In the genomic region with DNA sequence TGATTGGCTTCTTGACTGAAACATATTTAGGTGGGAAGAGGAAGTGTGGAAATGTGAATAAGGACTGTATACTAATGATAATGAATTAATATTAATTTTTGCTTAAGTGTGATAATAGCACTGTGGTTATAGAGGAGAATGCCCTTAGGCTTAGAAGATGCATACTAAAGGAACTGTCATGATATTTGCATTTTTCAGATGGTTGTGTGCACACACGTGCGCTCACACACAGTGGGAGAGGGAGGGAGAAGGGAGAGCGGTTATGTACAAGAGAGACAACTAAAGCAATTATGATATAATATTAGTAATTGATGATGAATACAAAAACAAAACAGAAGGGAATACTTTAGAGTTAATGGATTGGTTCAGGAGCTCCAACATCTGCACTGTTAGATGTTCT, we compare ENCODE assay signal across 1 cellular context.
TF ChIP-seq lines count a peak whose summit lies in the region.

No MANE protein-coding gene starts in this region.

TF ChIP-seq in K562, 482 proteins besides CTCF, POLR2A, EP300 and RAD21 (continued from another document):
- TF ChIP-seq ID3 (CRISPR knock-in tag; IDR thresholded peaks at IDR 0.05) (no peak), ID3 (tag; IDR thresholded peaks at IDR 0.05) (no peak), SMAD1 (IDR thresholded peaks at IDR 0.05; ENCODE audit: low read depth, low read length, partially characterized antibody) (no peak), ARID1B (IDR thresholded peaks at IDR 0.05) (no peak), ZC3H11A (IDR thresholded peaks at IDR 0.05; ENCODE audit: low read depth, low read length) (no peak), MCM2 (IDR thresholded peaks at IDR 0.05; ENCODE audit: low read depth) (no peak), KDM5B (IDR thresholded peaks at IDR 0.05; ENCODE audit: insufficient replicate concordance, low read depth, low read length) (no peak), TOE1 (IDR thresholded peaks at IDR 0.05; ENCODE audit: borderline replicate concordance) (no peak), TOE1 (CRISPR knock-in tag; IDR thresholded peaks at IDR 0.05; ENCODE audit: borderline replicate concordance, low read depth) (no peak), ZNF282 (CRISPR knock-in tag; IDR thresholded peaks at IDR 0.05) (no peak), FUS (optimal IDR thresholded peaks at IDR 0.05; ENCODE audit: low read depth, low read length) (no peak), ZNF121 (CRISPR knock-in tag; conservative IDR thresholded peaks at IDR 0.05) (no peak), ZZZ3 (IDR thresholded peaks at IDR 0.05) (no peak), ATF2 (CRISPR knock-in tag; IDR thresholded peaks at IDR 0.05) (no peak), CC2D1A (IDR thresholded peaks at IDR 0.05) (no peak), ZNF146 (CRISPR knock-in tag; IDR thresholded peaks at IDR 0.05; ENCODE audit: unreplicated experiment) (no peak), NUFIP1 (IDR thresholded peaks at IDR 0.05; ENCODE audit: partially characterized antibody) (no peak)
- TF ChIP-seq, protein P1, sequence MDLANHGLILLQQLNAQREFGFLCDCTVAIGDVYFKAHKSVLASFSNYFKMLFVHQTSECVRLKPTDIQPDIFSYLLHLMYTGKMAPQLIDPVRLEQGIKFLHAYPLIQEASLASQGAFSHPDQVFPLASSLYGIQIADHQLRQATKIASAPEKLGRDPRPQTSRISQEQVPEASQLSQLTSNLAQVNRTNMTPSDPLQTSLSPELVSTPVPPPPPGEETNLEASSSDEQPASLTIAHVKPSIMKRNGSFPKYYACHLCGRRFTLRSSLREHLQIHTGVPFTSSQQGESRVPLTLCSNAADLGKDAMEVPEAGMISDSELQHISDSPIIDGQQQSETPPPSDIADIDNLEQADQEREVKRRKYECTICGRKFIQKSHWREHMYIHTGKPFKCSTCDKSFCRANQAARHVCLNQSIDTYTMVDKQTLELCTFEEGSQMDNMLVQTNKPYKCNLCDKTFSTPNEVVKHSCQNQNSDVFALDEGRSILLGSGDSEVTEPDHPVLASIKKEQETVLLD (IDR thresholded peaks at IDR 0.05), result no peak
- TF ChIP-seq, protein P2, sequence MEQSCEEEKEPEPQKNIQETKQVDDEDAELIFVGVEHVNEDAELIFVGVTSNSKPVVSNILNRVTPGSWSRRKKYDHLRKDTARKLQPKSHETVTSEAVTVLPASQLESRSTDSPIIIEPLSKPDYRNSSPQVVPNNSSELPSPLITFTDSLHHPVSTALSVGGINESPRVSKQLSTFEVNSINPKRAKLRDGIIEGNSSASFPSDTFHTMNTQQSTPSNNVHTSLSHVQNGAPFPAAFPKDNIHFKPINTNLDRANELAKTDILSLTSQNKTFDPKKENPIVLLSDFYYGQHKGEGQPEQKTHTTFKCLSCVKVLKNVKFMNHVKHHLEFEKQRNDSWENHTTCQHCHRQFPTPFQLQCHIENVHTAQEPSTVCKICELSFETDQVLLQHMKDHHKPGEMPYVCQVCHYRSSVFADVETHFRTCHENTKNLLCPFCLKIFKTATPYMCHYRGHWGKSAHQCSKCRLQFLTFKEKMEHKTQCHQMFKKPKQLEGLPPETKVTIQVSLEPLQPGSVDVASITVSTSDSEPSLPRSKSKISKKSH (CRISPR knock-in tag; IDR thresholded peaks at IDR 0.05), result no peak
